1 cellular context compared by ENCODE assay signal in the genomic region with DNA sequence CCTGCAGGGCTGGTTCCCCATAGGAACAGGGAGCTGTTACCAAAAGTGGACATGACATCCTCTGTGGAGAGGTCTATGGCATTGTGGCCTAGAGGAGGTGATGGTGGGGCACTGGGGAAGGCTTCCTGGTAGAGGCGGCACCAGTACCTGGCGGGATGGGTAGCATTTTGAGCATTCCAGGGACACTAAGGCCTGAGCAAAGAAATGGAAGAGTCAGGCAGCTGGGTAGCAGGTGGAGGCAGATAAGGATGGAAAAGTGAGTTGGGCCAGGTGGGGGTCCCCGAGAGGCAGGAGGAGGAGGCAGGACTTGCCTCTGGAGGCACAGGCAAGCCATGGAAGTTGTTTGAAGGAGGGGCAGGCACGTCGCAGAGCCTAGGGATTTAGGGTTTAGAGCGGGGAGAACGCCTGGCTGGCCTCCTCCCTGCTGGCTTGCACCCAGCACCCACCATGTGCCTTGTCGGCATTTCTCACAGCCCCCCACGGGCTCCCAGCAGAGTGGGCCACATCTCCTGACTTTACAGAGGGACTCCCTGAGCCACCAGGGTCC.
TF ChIP-seq lines count a peak whose summit lies in the region.

No MANE protein-coding gene starts in this region.

TF ChIP-seq in HepG2, 621 proteins besides CTCF, POLR2A, EP300 and RAD21 (continued from another document):
- TF ChIP-seq, protein P1, sequence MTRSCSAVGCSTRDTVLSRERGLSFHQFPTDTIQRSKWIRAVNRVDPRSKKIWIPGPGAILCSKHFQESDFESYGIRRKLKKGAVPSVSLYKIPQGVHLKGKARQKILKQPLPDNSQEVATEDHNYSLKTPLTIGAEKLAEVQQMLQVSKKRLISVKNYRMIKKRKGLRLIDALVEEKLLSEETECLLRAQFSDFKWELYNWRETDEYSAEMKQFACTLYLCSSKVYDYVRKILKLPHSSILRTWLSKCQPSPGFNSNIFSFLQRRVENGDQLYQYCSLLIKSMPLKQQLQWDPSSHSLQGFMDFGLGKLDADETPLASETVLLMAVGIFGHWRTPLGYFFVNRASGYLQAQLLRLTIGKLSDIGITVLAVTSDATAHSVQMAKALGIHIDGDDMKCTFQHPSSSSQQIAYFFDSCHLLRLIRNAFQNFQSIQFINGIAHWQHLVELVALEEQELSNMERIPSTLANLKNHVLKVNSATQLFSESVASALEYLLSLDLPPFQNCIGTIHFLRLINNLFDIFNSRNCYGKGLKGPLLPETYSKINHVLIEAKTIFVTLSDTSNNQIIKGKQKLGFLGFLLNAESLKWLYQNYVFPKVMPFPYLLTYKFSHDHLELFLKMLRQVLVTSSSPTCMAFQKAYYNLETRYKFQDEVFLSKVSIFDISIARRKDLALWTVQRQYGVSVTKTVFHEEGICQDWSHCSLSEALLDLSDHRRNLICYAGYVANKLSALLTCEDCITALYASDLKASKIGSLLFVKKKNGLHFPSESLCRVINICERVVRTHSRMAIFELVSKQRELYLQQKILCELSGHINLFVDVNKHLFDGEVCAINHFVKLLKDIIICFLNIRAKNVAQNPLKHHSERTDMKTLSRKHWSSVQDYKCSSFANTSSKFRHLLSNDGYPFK (CRISPR knock-in tag; IDR thresholded peaks at IDR 0.05; ENCODE audit: borderline replicate concordance) = peak; percentile 55; the same call in 1 of the 2 replicates
- TF ChIP-seq FIP1L1 (IDR thresholded peaks at IDR 0.05; ENCODE audit: borderline replicate concordance, insufficient read depth, low read depth, low read length) = no peak
TF ChIP-seq in HepG2: peak in this region for 3.
